1 cellular context compared by ENCODE assay signal in the genomic region with DNA sequence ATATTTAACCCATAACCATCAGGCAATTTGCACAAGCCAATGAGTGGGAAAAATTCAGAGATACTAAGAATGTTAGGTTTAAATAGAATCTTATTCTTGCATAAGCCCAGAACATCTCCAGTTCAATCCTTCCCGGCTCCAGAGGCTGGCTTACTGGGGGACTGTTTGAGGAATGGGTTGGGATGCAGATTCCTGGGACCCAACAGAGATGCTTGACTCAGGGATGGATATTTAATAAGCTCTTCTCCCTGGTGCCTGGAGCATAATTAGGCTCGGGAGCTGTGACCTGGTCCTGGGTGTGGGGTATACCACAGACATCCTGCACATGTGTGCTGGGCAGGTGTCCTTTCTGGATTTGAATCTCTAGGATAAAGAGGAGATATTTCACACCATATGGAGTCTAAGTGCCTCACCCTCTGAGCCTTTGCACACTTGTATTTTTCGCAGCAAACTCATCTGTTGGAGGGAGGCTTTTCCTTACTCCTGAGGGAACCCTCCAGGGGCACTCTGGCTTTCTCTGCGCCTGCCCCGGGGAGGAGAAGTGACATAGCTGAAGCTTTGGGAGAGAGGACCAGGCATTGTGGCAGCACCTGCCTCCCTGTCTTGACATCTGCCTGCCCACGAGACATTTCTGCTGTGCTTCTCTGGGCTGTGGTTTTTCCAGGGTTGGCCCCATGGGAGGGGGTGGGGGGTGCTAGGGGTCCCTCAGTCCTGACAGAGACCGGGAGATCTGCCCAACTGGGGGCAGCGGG.
TF ChIP-seq lines count a peak whose summit lies in the region.

No MANE protein-coding gene starts in this region.

TF ChIP-seq in IMR-90, 13 proteins besides CTCF, POLR2A, EP300 and RAD21:
- TF ChIP-seq USF2 (IDR thresholded peaks at IDR 0.05; ENCODE audit: low read depth, low read length) (no peak), MXI1 (IDR thresholded peaks at IDR 0.05; ENCODE audit: borderline replicate concordance, low read depth, low read length) (no peak), BHLHE40 (IDR thresholded peaks at IDR 0.05; ENCODE audit: low read depth, low read length) (no peak), FOS (IDR thresholded peaks at IDR 0.05; ENCODE audit: low read depth, low read length) (no peak), CHD1 (IDR thresholded peaks at IDR 0.05; ENCODE audit: low read depth, low read length) (no peak), CEBPB (IDR thresholded peaks at IDR 0.05; ENCODE audit: low read depth, low read length) (no peak), NFE2L2 (IDR thresholded peaks at IDR 0.05; ENCODE audit: low read depth, low read length) (no peak), RFX5 (IDR thresholded peaks at IDR 0.05; ENCODE audit: low read depth, low read length) (no peak), SMC3 (IDR thresholded peaks at IDR 0.05; ENCODE audit: low read depth, low read length) (no peak), RCOR1 (IDR thresholded peaks at IDR 0.05; ENCODE audit: insufficient replicate concordance, low read length) (no peak), MAZ (IDR thresholded peaks at IDR 0.05; ENCODE audit: borderline replicate concordance, low read depth, low read length) (no peak), MAFK (IDR thresholded peaks at IDR 0.05; ENCODE audit: low read depth, low read length) (no peak)
- TF ChIP-seq, protein P1, sequence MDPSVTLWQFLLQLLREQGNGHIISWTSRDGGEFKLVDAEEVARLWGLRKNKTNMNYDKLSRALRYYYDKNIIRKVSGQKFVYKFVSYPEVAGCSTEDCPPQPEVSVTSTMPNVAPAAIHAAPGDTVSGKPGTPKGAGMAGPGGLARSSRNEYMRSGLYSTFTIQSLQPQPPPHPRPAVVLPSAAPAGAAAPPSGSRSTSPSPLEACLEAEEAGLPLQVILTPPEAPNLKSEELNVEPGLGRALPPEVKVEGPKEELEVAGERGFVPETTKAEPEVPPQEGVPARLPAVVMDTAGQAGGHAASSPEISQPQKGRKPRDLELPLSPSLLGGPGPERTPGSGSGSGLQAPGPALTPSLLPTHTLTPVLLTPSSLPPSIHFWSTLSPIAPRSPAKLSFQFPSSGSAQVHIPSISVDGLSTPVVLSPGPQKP (IDR thresholded peaks at IDR 0.05; ENCODE audit: borderline replicate concordance, low read depth, low read length) = no peak
